In genomic region chr10:76550806-76551205, GRCh38 we compare ENCODE assay signal across 19 cellular contexts.
DNase-seq lines count a peak whose midpoint lies in the region; ATAC-seq and TF ChIP-seq lines count a peak whose summit lies in the region.
"Had no signal": no experiment of that assay in that cellular context is flagged by ENCODE, and none has a peak within 500 bp of the region (broad histone marks: within the 10 kb centered on the region; RNA-seq: fewer than 3 reads in every experiment).

No MANE protein-coding gene starts in this region.

- intact Hi-C loops in upper lobe of right lung (cut with DNase I) = no loop called here

- no peaks in the 10 kb centered on the region for H3K9me3 ChIP-seq in upper lobe of right lung
- H3K9me3 ChIP-seq: esophagus muscularis mucosa, right lobe of liver, upper lobe of left lung had no signal

- no peak overlapping the region for H3K27ac ChIP-seq in upper lobe of right lung
- H3K27ac ChIP-seq: C4-2B, esophagus muscularis mucosa, neural progenitor cell, right lobe of liver had no signal

- H3K4me3 ChIP-seq in HFF-Myc (replicated peaks; ENCODE audit: low read depth, low read length) (no peak overlapping the region), cardiac fibroblast (replicated peaks in 1 of 2; ENCODE audit: low read depth in 2 of 2, low read length in 2 of 2) (no peak overlapping the region), upper lobe of right lung (no peak overlapping the region)
- H3K4me3 ChIP-seq: esophagus muscularis mucosa, lung, neural progenitor cell, right lobe of liver, upper lobe of left lung had no signal

- H3K36me3 ChIP-seq in upper lobe of right lung = no peaks in the 10 kb centered on the region
- H3K36me3 ChIP-seq: esophagus muscularis mucosa, neural progenitor cell, right lobe of liver, upper lobe of left lung had no signal

- peak; percentile 59 for ATAC-seq in upper lobe of right lung
- no peak for ATAC-seq in GM18517 (IDR thresholded peaks at IDR 0.05; ENCODE audit: unreplicated experiment)
- ATAC-seq: right lobe of liver had no signal

- TF ChIP-seq CTCF in HFF-Myc (IDR thresholded peaks at IDR 0.05; ENCODE audit: low read depth, low read length, missing control alignments) = no peak
- TF ChIP-seq CTCF in cardiac fibroblast (IDR thresholded peaks at IDR 0.05; ENCODE audit: low read depth, low read length) = no peak
- no peak for TF ChIP-seq CTCF in upper lobe of right lung (IDR thresholded peaks at IDR 0.05)

- H3K27me3 ChIP-seq in upper lobe of right lung = no peaks in the 10 kb centered on the region
- H3K27me3 ChIP-seq: esophagus muscularis mucosa, neural progenitor cell, right lobe of liver, upper lobe of left lung had no signal

- peaks cover 8% of the 10 kb centered on the region for H3K4me1 ChIP-seq in upper lobe of right lung

- peak; percentile 32 for DNase-seq in HFF-Myc (ENCODE audit: extremely low read depth, low read depth)
- peak; percentile 3 to 31 for DNase-seq in cardiac fibroblast (ENCODE audit: low read depth in 2 of 2)
- peak; percentile 44 for DNase-seq in left kidney (ENCODE audit: low read depth, low spot score)
- no peak for DNase-seq in upper lobe of right lung
- DNase-seq in NOMO-1 treated with DMSO at 0.1 percent for 48 hours (lab: John Stamatoyannopoulos, UW; ENCODE audit: unreplicated experiment) = no peak
- DNase-seq in retina = no peak
- DNase-seq: activated CD4-positive, alpha-beta memory T cell treated with anti-CD3 and anti-CD28 coated beads, Interleukin-2, amount 10 ng/mL, durations not matched to agents 7 days and 5 days; amniotic stem cell; Karpas-422; NCI-H1694 treated with DMSO at 0.1 percent for 48 hours; NCI-H510A; right lobe of liver; stimulated activated CD4-positive, alpha-beta T cell treated with anti-CD3 and anti-CD28 coated beads, Interleukin-4, amount 100 ng/mL, for 4 hours; upper lobe of left lung had no signal

Comparison
In these comparisons a context has a peak if more than half of its experiments do, and no peak if none do; other contexts are left out.
1. DNase-seq: peak in HFF-Myc (single experiment), cardiac fibroblast (2 of 2) and left kidney (single experiment); none in upper lobe of right lung (single experiment), NOMO-1 treated with DMSO at 0.1 percent for 48 hours (single experiment) and retina (single experiment).